Comparison of ENCODE assay signal across 11 cellular contexts in the genomic region with DNA sequence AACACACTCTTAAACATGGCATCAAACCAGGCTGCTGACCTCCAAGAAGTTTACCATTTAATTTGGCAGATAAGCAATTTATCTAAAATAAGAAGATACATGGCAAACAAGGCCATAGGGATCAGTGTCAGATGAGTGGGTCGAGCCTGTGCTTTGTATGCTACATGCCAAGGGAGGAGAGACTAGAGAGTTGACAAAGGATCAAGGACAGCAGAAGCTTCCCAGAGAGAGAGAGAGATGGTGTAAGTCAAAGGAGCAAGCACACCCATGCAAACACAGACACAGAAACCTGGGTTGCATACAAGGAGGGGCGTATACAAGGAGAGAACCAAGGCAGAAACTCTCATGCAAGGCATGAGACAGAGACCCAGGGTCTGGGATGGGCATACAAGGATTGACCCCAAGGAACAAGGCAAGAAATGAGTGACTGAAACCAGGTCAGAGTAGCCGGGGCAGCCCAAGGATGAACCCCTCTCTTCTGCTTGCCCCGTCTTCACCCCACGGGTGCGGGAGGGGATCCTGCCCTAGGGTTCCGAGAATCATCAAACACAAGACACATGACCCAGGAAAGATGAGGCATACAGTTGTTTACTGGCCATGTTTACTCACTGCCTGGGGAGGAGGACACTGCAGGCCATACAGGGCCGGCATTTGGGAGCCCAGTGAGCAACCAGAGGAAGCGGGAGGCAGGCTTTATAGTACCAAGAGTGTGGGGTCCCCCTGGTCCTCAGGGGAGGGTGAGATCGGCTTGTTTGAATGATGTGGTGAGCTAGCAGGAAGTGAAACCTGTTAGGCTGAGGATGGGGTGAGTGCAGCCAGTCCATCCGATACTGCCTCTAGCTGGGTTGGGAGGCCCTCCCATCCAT.
A peak's percentile ranks its signal among the peaks of the same experiment; 100 is the strongest.
DNase-seq lines count a peak whose midpoint lies in the region; ATAC-seq and TF ChIP-seq lines count a peak whose summit lies in the region.
"Had no signal": no experiment of that assay in that cellular context is flagged by ENCODE, and none has a peak within 500 bp of the region (broad histone marks: within the 10 kb centered on the region; RNA-seq: fewer than 3 reads in every experiment).

No MANE protein-coding gene starts in this region.

- H3K4me1 Mint-ChIP-seq in CD14-positive monocyte = peaks cover 11% of the 10 kb centered on the region

- peak overlapping the region in 1 of 2 donors; percentile 7 for H3K4me3 Mint-ChIP-seq in CD14-positive monocyte

- intact Hi-C loops in CD14-positive monocyte (cut with micrococcal nuclease) = no loop called here

- H3K27me3 Mint-ChIP-seq in CD14-positive monocyte (ENCODE audit: low read depth in 3 of 3) = peaks cover 7 to 12% (median 9%) of the 10 kb centered on the region in 3 donors

- peaks cover 0 to 6% (median 2%) of the 10 kb centered on the region in 7 donors for H3K9me3 Mint-ChIP-seq in CD14-positive monocyte

- TF ChIP-seq CTCF in CD14-positive monocyte (IDR thresholded peaks at IDR 0.05) = no peak

- peak; percentile 99 for ATAC-seq in HG02943 (IDR thresholded peaks at IDR 0.05; ENCODE audit: low read depth, unreplicated experiment)
- no peak for ATAC-seq in SK-N-SH treated with all-trans-retinoic acid at 6 μM for 48 hours
- ATAC-seq: PC-3 had no signal

- H3K36me3 Mint-ChIP-seq in CD14-positive monocyte = peaks cover 0 to 4% of the 10 kb centered on the region in 2 donors

- no peak for DNase-seq in CD14-positive monocyte (ENCODE audit: low spot score)
- peak; percentile 62 for DNase-seq in GM19240 (ENCODE audit: insufficient read length, low spot score)
- DNase-seq in NOMO-1 treated with DMSO at 0.1 percent for 48 hours (lab: John Stamatoyannopoulos, UW; ENCODE audit: unreplicated experiment) = peak; percentile 60
- DNase-seq in UCSD-AML1 (lab: John Stamatoyannopoulos, UW; ENCODE audit: unreplicated experiment) = no peak
- no peak for DNase-seq in DMS153 (lab: John Stamatoyannopoulos, UW)
- DNase-seq in SHP77 (lab: John Stamatoyannopoulos, UW) = no peak
- DNase-seq: kidney glomerular epithelial cell, PC-3, upper lobe of left lung had no signal

- H3K27ac Mint-ChIP-seq in CD14-positive monocyte = peak overlapping the region in 4 of 7 donors; percentile 20 to 84 (median 50)

TF ChIP-seq in SK-N-SH treated with all-trans-retinoic acid at 6 μM for 48 hours, 23 proteins besides CTCF, POLR2A, EP300 and RAD21:
- TF ChIP-seq GLIS3 (CRISPR knock-in tag; IDR thresholded peaks at IDR 0.05) = no peak
- no peak for TF ChIP-seq ZC3H10 (CRISPR knock-in tag; IDR thresholded peaks at IDR 0.05)
- TF ChIP-seq TCF4 (CRISPR knock-in tag; IDR thresholded peaks at IDR 0.05; ENCODE audit: borderline replicate concordance) = no peak
- TF ChIP-seq ZFP30 (CRISPR knock-in tag; IDR thresholded peaks at IDR 0.05) = no peak

Comparison
In these comparisons a context has a peak if more than half of its experiments do, and no peak if none do; other contexts are left out.
1. DNase-seq: peak in GM19240 (single experiment) and NOMO-1 treated with DMSO at 0.1 percent for 48 hours (single experiment); none in CD14-positive monocyte (single experiment), UCSD-AML1 (single experiment), DMS153 (single experiment) and SHP77 (0 of 2).